18 cellular contexts compared by ENCODE assay signal in genomic region chr14:104031384-104031783, GRCh38. TPM values are rescaled to one million over a fixed set of nuclear protein-coding genes. Genes with fewer than 3 reads are reported as not detected.
"Had no signal": no experiment of that assay in that cellular context is flagged by ENCODE, and none has a peak within 500 bp of the region (broad histone marks: within the 10 kb centered on the region; RNA-seq: fewer than 3 reads in every experiment).

No MANE protein-coding gene starts in this region.

- H3K4me1 Mint-ChIP-seq: activated CD4-positive, alpha-beta T cell treated with anti-CD3 and anti-CD28 coated beads, Interleukin-2, amount 10 ng/mL, durations not matched to agents 7 days and 5 days; activated naive CD4-positive, alpha-beta T cell treated with anti-CD3 and anti-CD28 coated beads, Interleukin-2, amount 50 U/mL, for 24 hours; stimulated activated naive B cell treated with anti-CD40 and anti-IgM and Interleukin-4, amounts not matched to agents 10 μg/mL and 1 μg/mL and 100 μg/mL, for 72 hours had no signal

- H3K36me3 Mint-ChIP-seq: activated naive CD4-positive, alpha-beta T cell treated with anti-CD3 and anti-CD28 coated beads, Interleukin-2, amount 50 U/mL, for 24 hours; natural killer cell treated with Interleukin-12 subunit alpha and Interleukin-12 subunit beta and Interleukin-15 and Interleukin-18, amount 100 ng/mL, for 72 hours; stimulated activated naive B cell treated with anti-CD40 and anti-IgM and Interleukin-4, amounts not matched to agents 10 μg/mL and 1 μg/mL and 100 μg/mL, for 72 hours had no signal

- DNase-seq: activated CD4-positive, alpha-beta T cell treated with anti-CD3 and anti-CD28 coated beads, Interleukin-2, amount 10 ng/mL, durations not matched to agents 7 days and 5 days; activated CD8-positive, alpha-beta memory T cell treated with anti-CD3 and anti-CD28 coated beads for 24 hours; activated CD8-positive, alpha-beta memory T cell treated with anti-CD3 and anti-CD28 coated beads, Interleukin-2, amount 50 U/mL, for 48 hours; activated effector memory CD4-positive, alpha-beta T cell treated with anti-CD3 and anti-CD28 coated beads, Interleukin-2, amount 50 U/mL, for 16 hours; activated T-cell treated with anti-CD3 and anti-CD28 coated beads, Interleukin-2, amount 50 U/mL, for 48 hours; cerebellar nuclear complex; effector CD8-positive, alpha-beta T cell; lower lobe of right lung; stimulated activated naive B cell treated with anti-CD40 and anti-IgM and Interleukin-4, amounts not matched to agents 10 μg/mL and 1 μg/mL and 100 μg/mL, for 72 hours; T-helper 1 cell; T-helper 9 cell had no signal

- H3K36me3 ChIP-seq: ascending aorta, lower lobe of right lung, neutrophil, thoracic aorta had no signal

- H3K9me3 ChIP-seq: ascending aorta, lower lobe of right lung, neutrophil, thoracic aorta had no signal

- H3K4me3 Mint-ChIP-seq: activated CD4-positive, alpha-beta T cell treated with anti-CD3 and anti-CD28 coated beads, Interleukin-2, amount 10 ng/mL, durations not matched to agents 7 days and 5 days; activated naive CD4-positive, alpha-beta T cell treated with anti-CD3 and anti-CD28 coated beads, Interleukin-2, amount 50 U/mL, for 24 hours; natural killer cell treated with Interleukin-12 subunit alpha and Interleukin-12 subunit beta and Interleukin-15 and Interleukin-18, amount 100 ng/mL, for 72 hours; stimulated activated naive B cell treated with anti-CD40 and anti-IgM and Interleukin-4, amounts not matched to agents 10 μg/mL and 1 μg/mL and 100 μg/mL, for 72 hours had no signal

- H3K27ac Mint-ChIP-seq: activated CD4-positive, alpha-beta T cell treated with anti-CD3 and anti-CD28 coated beads, Interleukin-2, amount 10 ng/mL, durations not matched to agents 7 days and 5 days; activated naive CD4-positive, alpha-beta T cell treated with anti-CD3 and anti-CD28 coated beads, Interleukin-2, amount 50 U/mL, for 24 hours; natural killer cell treated with Interleukin-12 subunit alpha and Interleukin-12 subunit beta and Interleukin-15 and Interleukin-18, amount 100 ng/mL, for 72 hours; stimulated activated naive B cell treated with anti-CD40 and anti-IgM and Interleukin-4, amounts not matched to agents 10 μg/mL and 1 μg/mL and 100 μg/mL, for 72 hours had no signal

- H3K9me3 Mint-ChIP-seq: activated CD4-positive, alpha-beta T cell treated with anti-CD3 and anti-CD28 coated beads, Interleukin-2, amount 10 ng/mL, durations not matched to agents 7 days and 5 days; activated naive CD4-positive, alpha-beta T cell treated with anti-CD3 and anti-CD28 coated beads, Interleukin-2, amount 50 U/mL, for 24 hours; natural killer cell treated with Interleukin-12 subunit alpha and Interleukin-12 subunit beta and Interleukin-15 and Interleukin-18, amount 100 ng/mL, for 72 hours; stimulated activated naive B cell treated with anti-CD40 and anti-IgM and Interleukin-4, amounts not matched to agents 10 μg/mL and 1 μg/mL and 100 μg/mL, for 72 hours had no signal

- H3K27ac ChIP-seq: ascending aorta, lower lobe of right lung, neutrophil, thoracic aorta had no signal

- H3K4me3 ChIP-seq: ascending aorta, lower lobe of right lung, thoracic aorta had no signal

- ATAC-seq: activated CD4-positive, CD25-positive, alpha-beta regulatory T cell treated with anti-CD3 and anti-CD28 coated beads, Interleukin-2, amount 50 U/mL, for 24 hours; esophagus mucosa; natural killer cell treated with Interleukin-12 subunit alpha and Interleukin-12 subunit beta and Interleukin-15 and Interleukin-18, amount 100 ng/mL, for 72 hours; stimulated activated naive B cell treated with anti-CD40 and anti-IgM and Interleukin-4, amounts not matched to agents 10 μg/mL and 1 μg/mL and 100 μg/mL, for 72 hours had no signal

- H3K27me3 ChIP-seq: ascending aorta had no signal

- H3K4me1 ChIP-seq: ascending aorta, lower lobe of right lung had no signal

RNA-seq across cellular contexts. Expression of gene ASPG, which starts 54.1 kb away (rescaled TPM):
- total RNA-seq: activated CD4-positive, alpha-beta T cell treated with anti-CD3 and anti-CD28 coated beads, Interleukin-2, amount 10 ng/mL, durations not matched to agents 7 days and 5 days; ascending aorta; natural killer cell treated with Interleukin-12 subunit alpha and Interleukin-12 subunit beta and Interleukin-15 and Interleukin-18, amount 100 ng/mL, for 72 hours had no signal
